In the genomic region with DNA sequence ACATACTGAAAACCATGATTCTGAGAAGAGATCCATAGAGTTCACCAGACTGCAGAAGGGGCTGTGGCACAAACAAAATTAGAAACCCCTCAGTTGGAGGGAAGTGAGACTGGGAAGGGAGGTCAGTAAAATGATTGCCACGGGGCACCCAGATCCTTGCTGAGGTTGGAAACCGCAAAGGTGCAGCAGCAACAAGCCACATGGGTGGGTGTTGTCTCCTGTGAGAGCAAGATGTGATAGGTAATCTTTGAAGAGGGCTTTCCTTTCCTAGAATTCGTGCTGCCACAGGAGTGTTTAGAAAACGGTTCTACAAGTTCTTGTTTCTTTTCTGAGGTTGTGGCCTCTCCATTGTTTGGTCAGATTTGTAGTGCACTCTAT, we compare ENCODE assay signal across 8 cellular contexts.
DNase-seq lines count a peak whose midpoint lies in the region; ATAC-seq lines count a peak whose summit lies in the region.

No MANE protein-coding gene starts in this region.

- H3K27ac Mint-ChIP-seq in activated CD4-positive, alpha-beta T cell treated with anti-CD3 and anti-CD28 coated beads, Interleukin-2, amount 10 ng/mL, durations not matched to agents 24 days and 14 days: peak overlapping the region; percentile 61
- peak overlapping the region; percentile 63 to 94 (median 88) for H3K27ac Mint-ChIP-seq in naive thymus-derived CD8-positive, alpha-beta T cell

- ATAC-seq in GM18867 (IDR thresholded peaks at IDR 0.05; ENCODE audit: unreplicated experiment) (peak; percentile 26), HG02642 (IDR thresholded peaks at IDR 0.05; ENCODE audit: poor library complexity, unreplicated experiment) (peak; percentile 36)
- ATAC-seq in naive thymus-derived CD8-positive, alpha-beta T cell: peak; percentile 74 to 81

- intact Hi-C loops in activated CD4-positive, alpha-beta T cell treated with anti-CD3 and anti-CD28 coated beads, Interleukin-2, amount 10 ng/mL, durations not matched to agents 24 days and 14 days (cut with micrococcal nuclease): loop anchor here (2.0 to 10.0 kb wide), 4 partner anchors 34 to 1262 kb away; a partner anchor contains a TSS

- H3K4me3 Mint-ChIP-seq in activated CD4-positive, alpha-beta T cell treated with anti-CD3 and anti-CD28 coated beads, Interleukin-2, amount 10 ng/mL, durations not matched to agents 24 days and 14 days: peak overlapping the region; percentile 36
- H3K4me3 Mint-ChIP-seq in naive thymus-derived CD8-positive, alpha-beta T cell: peak overlapping the region; percentile 46 to 81 (median 58)

- peak; percentile 90 for DNase-seq in activated CD4-positive, alpha-beta T cell treated with anti-CD3 and anti-CD28 coated beads, Interleukin-2, amount 10 ng/mL, durations not matched to agents 24 days and 14 days
- peak in 7 of 10 donors; percentile 25 to 49 (median 37) for DNase-seq in naive thymus-derived CD8-positive, alpha-beta T cell
- DNase-seq in cerebellar cortex (ENCODE audit: low spot score) (no peak), C1 segment of cervical spinal cord (lab: John Stamatoyannopoulos, UW) (no peak), NCI-H1417 (lab: John Stamatoyannopoulos, UW) (no peak), SHP77 (lab: John Stamatoyannopoulos, UW) (no peak)

- POLR2A ChIA-PET in naive thymus-derived CD8-positive, alpha-beta T cell (lab: Charles Lee): interaction anchor here (0.7 to 0.9 kb wide), 2 partner anchors 26 to 241 kb away, joined by 3 read pairs; a partner anchor contains a TSS

- H3K4me1 Mint-ChIP-seq in activated CD4-positive, alpha-beta T cell treated with anti-CD3 and anti-CD28 coated beads, Interleukin-2, amount 10 ng/mL, durations not matched to agents 24 days and 14 days: peaks cover 71% of the 10 kb centered on the region
- H3K4me1 Mint-ChIP-seq in naive thymus-derived CD8-positive, alpha-beta T cell: peaks cover 41 to 73% (median 70%) of the 10 kb centered on the region in 4 donors

- no peaks in the 10 kb centered on the region for H3K27me3 Mint-ChIP-seq in activated CD4-positive, alpha-beta T cell treated with anti-CD3 and anti-CD28 coated beads, Interleukin-2, amount 10 ng/mL, durations not matched to agents 24 days and 14 days
- no peaks in the 10 kb centered on the region for H3K27me3 Mint-ChIP-seq in naive thymus-derived CD8-positive, alpha-beta T cell

- H3K9me3 Mint-ChIP-seq in activated CD4-positive, alpha-beta T cell treated with anti-CD3 and anti-CD28 coated beads, Interleukin-2, amount 10 ng/mL, durations not matched to agents 24 days and 14 days: peaks cover 7% of the 10 kb centered on the region
- H3K9me3 Mint-ChIP-seq in naive thymus-derived CD8-positive, alpha-beta T cell: peaks cover 0 to 6% (median 0%) of the 10 kb centered on the region in 9 donors

- H3K36me3 Mint-ChIP-seq in activated CD4-positive, alpha-beta T cell treated with anti-CD3 and anti-CD28 coated beads, Interleukin-2, amount 10 ng/mL, durations not matched to agents 24 days and 14 days (ENCODE audit: low read depth): peaks cover 79% of the 10 kb centered on the region
- H3K36me3 Mint-ChIP-seq in naive thymus-derived CD8-positive, alpha-beta T cell: peaks cover 24 to 74% (median 53%) of the 10 kb centered on the region in 3 donors

Comparison
In these comparisons a context has a peak if more than half of its experiments do, and no peak if none do; other contexts are left out.
1. ATAC-seq: peak in every context shown above with its lines; median percentile 78 in naive thymus-derived CD8-positive, alpha-beta T cell; 36 in HG02642; 26 in GM18867.
2. DNase-seq: peak in activated CD4-positive, alpha-beta T cell treated with anti-CD3 and anti-CD28 coated beads, Interleukin-2, amount 10 ng/mL, durations not matched to agents 24 days and 14 days (single experiment) and naive thymus-derived CD8-positive, alpha-beta T cell (7 of 10); none in cerebellar cortex (single experiment), C1 segment of cervical spinal cord (0 of 14), NCI-H1417 (0 of 3) and SHP77 (0 of 2).